ENCODE assay signal across 8 cellular contexts in genomic region chr3:101829066-101829830, GRCh38. TPM values are rescaled to one million over a fixed set of nuclear protein-coding genes. Genes with fewer than 3 reads are reported as not detected.
DNase-seq lines count a peak whose midpoint lies in the region; TF ChIP-seq lines count a peak whose summit lies in the region.

No MANE protein-coding gene starts in this region.

- H3K4me1 ChIP-seq in GM23248 (ENCODE audit: insufficient read depth): peaks cover 37% of the 10 kb centered on the region
- H3K4me1 ChIP-seq in OCI-LY3 (ENCODE audit: low read length): peaks cover 63% of the 10 kb centered on the region

- H2AFZ ChIP-seq in GM23248: peak overlapping the region; percentile 91
- no peak overlapping the region for H2AFZ ChIP-seq in OCI-LY3 (ENCODE audit: low read depth, low read length)

- H3K9ac ChIP-seq in GM23248 (peak overlapping the region; percentile 87), OCI-LY3 (ENCODE audit: low read length) (peak overlapping the region; percentile 98)

- H3K36me3 Mint-ChIP-seq in activated naive CD4-positive, alpha-beta T cell treated with anti-CD3 and anti-CD28 coated beads, Interleukin-2, amount 50 U/mL, for 24 hours: peaks cover 25% of the 10 kb centered on the region

- no peaks in the 10 kb centered on the region for H4K20me1 ChIP-seq in GM23248 (ENCODE audit: insufficient read depth)
- peaks cover 23% of the 10 kb centered on the region for H4K20me1 ChIP-seq in OCI-LY3 (ENCODE audit: insufficient read depth, low read length)

- H3K27ac Mint-ChIP-seq in activated naive CD4-positive, alpha-beta T cell treated with anti-CD3 and anti-CD28 coated beads, Interleukin-2, amount 50 U/mL, for 24 hours: peak overlapping the region; percentile 99

- DNase-seq in ELR (ENCODE audit: low read depth): peak; percentile 64
- DNase-seq in GM23248: peak; percentile 82
- peak; percentile 74 for DNase-seq in iris pigment epithelial cell (ENCODE audit: low read depth)
- peak; percentile 67 for DNase-seq in stimulated activated CD4-positive, alpha-beta T cell treated with anti-CD3 and anti-CD28 coated beads, Interleukin-1b, Interleukin-23, amount 100 ng/mL, for 48 hours
- no peak for DNase-seq in NCI-H2081 treated with DMSO at 0.1 percent for 48 hours (lab: John Stamatoyannopoulos, UW)
- DNase-seq in cortex of kidney (lab: John Stamatoyannopoulos, UW): no peak

- H3K27ac ChIP-seq in GM23248: peak overlapping the region; percentile 84
- peak overlapping the region; percentile 91 for H3K27ac ChIP-seq in OCI-LY3 (ENCODE audit: low read length)

- no peak for TF ChIP-seq CTCF in OCI-LY3 (IDR thresholded peaks at IDR 0.05; ENCODE audit: low read depth, low read length)

- H3K9me2 ChIP-seq in GM23248 (ENCODE audit: insufficient read depth): no peaks in the 10 kb centered on the region

- H3F3A ChIP-seq in GM23248 (ENCODE audit: insufficient read depth): peaks cover 28% of the 10 kb centered on the region; the same call in 1 of the 2 replicates

- H3K9me3 ChIP-seq in GM23248 (ENCODE audit: low read depth) (no peaks in the 10 kb centered on the region), OCI-LY3 (ENCODE audit: insufficient read depth, low read length) (no peaks in the 10 kb centered on the region)

- no peaks in the 10 kb centered on the region for H3K36me3 ChIP-seq in GM23248 (ENCODE audit: low read depth)
- peaks cover 33% of the 10 kb centered on the region for H3K36me3 ChIP-seq in OCI-LY3 (replicated peaks; ENCODE audit: low read depth, low read length)

- H3K27me3 Mint-ChIP-seq in activated naive CD4-positive, alpha-beta T cell treated with anti-CD3 and anti-CD28 coated beads, Interleukin-2, amount 50 U/mL, for 24 hours: no peaks in the 10 kb centered on the region

- H3K9me3 Mint-ChIP-seq in activated naive CD4-positive, alpha-beta T cell treated with anti-CD3 and anti-CD28 coated beads, Interleukin-2, amount 50 U/mL, for 24 hours: no peaks in the 10 kb centered on the region

- in situ Hi-C loops in GM23248 (cut with MboI): no loop called here

- H3K79me2 ChIP-seq in GM23248 (ENCODE audit: insufficient read depth): peaks cover 7% of the 10 kb centered on the region; the same call in 1 of the 2 replicates
- peaks cover 62% of the 10 kb centered on the region for H3K79me2 ChIP-seq in OCI-LY3 (ENCODE audit: low read length)

- H3K4me1 Mint-ChIP-seq in activated naive CD4-positive, alpha-beta T cell treated with anti-CD3 and anti-CD28 coated beads, Interleukin-2, amount 50 U/mL, for 24 hours: peaks cover 86% of the 10 kb centered on the region

- 28% methylated on average over 8 of the region's 8 CpGs for WGBS in GM23248 (ENCODE audit: low coverage in 1 of 2, low lambda C conversion rate in 2 of 2, missing lambda C conversion rate in 2 of 2), 2 experiments

- H3K4me2 ChIP-seq in GM23248 (ENCODE audit: unreplicated experiment) (peak overlapping the region; percentile 94), OCI-LY3 (ENCODE audit: low read length) (peak overlapping the region; percentile 96)

- H3K27me3 ChIP-seq in GM23248 (replicated peaks; ENCODE audit: insufficient read depth) (no peaks in the 10 kb centered on the region), OCI-LY3 (ENCODE audit: low read depth, low read length) (no peaks in the 10 kb centered on the region)

- peak overlapping the region; percentile 91 for H3K4me3 Mint-ChIP-seq in activated naive CD4-positive, alpha-beta T cell treated with anti-CD3 and anti-CD28 coated beads, Interleukin-2, amount 50 U/mL, for 24 hours

- H3K4me3 ChIP-seq in GM23248 (peak overlapping the region; percentile 78), OCI-LY3 (ENCODE audit: low read length) (peak overlapping the region; percentile 89)

RNA-seq across cellular contexts. Expression of gene NFKBIZ, which starts 20.1 kb away (rescaled TPM):
- 19.1 and 34.3 TPM in 2 replicates for total RNA-seq in GM23248 (2014; rRNA removed; shearing (Covaris generic))
- 11.5 and 15.7 TPM in 2 replicates for polyA plus RNA-seq in GM23248 (2016; fragmentation: Nextera tagmentation; extraction: Ambion mirVana)

RNA-seq across cellular contexts. Expression of gene NXPE3, which starts 50.2 kb away (rescaled TPM):
- total RNA-seq in GM23248 (2014; rRNA removed; shearing (Covaris generic)): 5.4 and 14.0 TPM in 2 replicates
- polyA plus RNA-seq in GM23248 (2016; fragmentation: Nextera tagmentation; extraction: Ambion mirVana): 10.8 and 12.6 TPM in 2 replicates

Comparison
In these comparisons a context has a peak if more than half of its experiments do, and no peak if none do; other contexts are left out.
1. DNase-seq: peak in ELR (single experiment), GM23248 (single experiment), iris pigment epithelial cell (single experiment) and stimulated activated CD4-positive, alpha-beta T cell treated with anti-CD3 and anti-CD28 coated beads, Interleukin-1b, Interleukin-23, amount 100 ng/mL, for 48 hours (single experiment); none in NCI-H2081 treated with DMSO at 0.1 percent for 48 hours (single experiment) and cortex of kidney (single experiment).